In the genomic region with DNA sequence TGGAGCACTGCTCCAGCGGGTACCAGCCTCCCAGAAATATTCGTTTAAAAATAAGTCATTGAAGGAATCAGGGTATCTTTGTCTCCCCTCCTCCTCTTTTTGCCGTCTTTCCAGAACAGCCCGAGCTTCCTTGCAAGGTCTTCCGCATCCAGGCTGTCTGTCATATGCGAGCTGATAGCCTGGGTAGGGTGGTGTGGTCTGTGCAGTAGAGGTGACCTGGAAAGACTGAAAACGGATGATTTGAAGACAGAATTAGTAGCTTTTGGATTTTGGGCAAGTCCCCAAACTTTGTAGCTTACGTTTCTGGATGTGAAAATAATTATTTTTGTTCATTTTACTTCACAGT, we compare ENCODE assay signal across 1 cellular context.
A peak's percentile ranks its signal among the peaks of the same experiment; 100 is the strongest.
TF ChIP-seq lines count a peak whose summit lies in the region.

No MANE protein-coding gene starts in this region.

TF ChIP-seq in K562, 482 proteins besides CTCF, POLR2A, EP300 and RAD21:
- TF ChIP-seq ZSCAN32 (CRISPR knock-in tag; IDR thresholded peaks at IDR 0.05) (no peak), CBFB (CRISPR knock-in tag; IDR thresholded peaks at IDR 0.05) (no peak), CHD1 (IDR thresholded peaks at IDR 0.05; ENCODE audit: low read length) (peak; percentile 67), GTF2E2 (tag; IDR thresholded peaks at IDR 0.05) (peak; percentile 73), FUS (optimal IDR thresholded peaks at IDR 0.05; ENCODE audit: low read depth, low read length) (no peak), THRAP3 (IDR thresholded peaks at IDR 0.05; ENCODE audit: borderline replicate concordance) (no peak), ZNF76 (CRISPR knock-in tag; IDR thresholded peaks at IDR 0.05; ENCODE audit: borderline replicate concordance) (no peak), SMARCA5 (IDR thresholded peaks at IDR 0.05) (no peak), POLR2G (IDR thresholded peaks at IDR 0.05; ENCODE audit: low read depth, low read length) (0 out of 2 replicates have a peak, but pooled peaks have one; percentile 3), TARDBP (IDR thresholded peaks at IDR 0.05) (no peak), ZNF324 (CRISPR knock-in tag; IDR thresholded peaks at IDR 0.05) (no peak)
- TF ChIP-seq, protein P1, sequence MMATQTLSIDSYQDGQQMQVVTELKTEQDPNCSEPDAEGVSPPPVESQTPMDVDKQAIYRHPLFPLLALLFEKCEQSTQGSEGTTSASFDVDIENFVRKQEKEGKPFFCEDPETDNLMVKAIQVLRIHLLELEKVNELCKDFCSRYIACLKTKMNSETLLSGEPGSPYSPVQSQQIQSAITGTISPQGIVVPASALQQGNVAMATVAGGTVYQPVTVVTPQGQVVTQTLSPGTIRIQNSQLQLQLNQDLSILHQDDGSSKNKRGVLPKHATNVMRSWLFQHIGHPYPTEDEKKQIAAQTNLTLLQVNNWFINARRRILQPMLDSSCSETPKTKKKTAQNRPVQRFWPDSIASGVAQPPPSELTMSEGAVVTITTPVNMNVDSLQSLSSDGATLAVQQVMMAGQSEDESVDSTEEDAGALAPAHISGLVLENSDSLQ (IDR thresholded peaks at IDR 0.05): peak; percentile 76
- TF ChIP-seq, protein P2, sequence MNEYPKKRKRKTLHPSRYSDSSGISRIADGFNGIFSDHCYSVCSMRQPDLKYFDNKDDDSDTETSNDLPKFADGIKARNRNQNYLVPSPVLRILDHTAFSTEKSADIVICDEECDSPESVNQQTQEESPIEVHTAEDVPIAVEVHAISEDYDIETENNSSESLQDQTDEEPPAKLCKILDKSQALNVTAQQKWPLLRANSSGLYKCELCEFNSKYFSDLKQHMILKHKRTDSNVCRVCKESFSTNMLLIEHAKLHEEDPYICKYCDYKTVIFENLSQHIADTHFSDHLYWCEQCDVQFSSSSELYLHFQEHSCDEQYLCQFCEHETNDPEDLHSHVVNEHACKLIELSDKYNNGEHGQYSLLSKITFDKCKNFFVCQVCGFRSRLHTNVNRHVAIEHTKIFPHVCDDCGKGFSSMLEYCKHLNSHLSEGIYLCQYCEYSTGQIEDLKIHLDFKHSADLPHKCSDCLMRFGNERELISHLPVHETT (CRISPR knock-in tag; conservative IDR thresholded peaks at IDR 0.05 in 1 of 2, IDR thresholded peaks at IDR 0.05 in 1 of 2): peak in 1 of 2 experiments; percentile 5; a peak in 1 of 4 replicates
